ENCODE assay signal across 19 cellular contexts in genomic region chr4:179927473-179927872, GRCh38.
"Had no signal": no experiment of that assay in that cellular context is flagged by ENCODE, and none has a peak within 500 bp of the region (broad histone marks: within the 10 kb centered on the region; RNA-seq: fewer than 3 reads in every experiment).

No MANE protein-coding gene starts in this region.

- H3K9me3 ChIP-seq: ascending aorta, gastrocnemius medialis, neutrophil, sigmoid colon, spleen, thyroid gland had no signal

- H3K36me3 ChIP-seq: ascending aorta, gastrocnemius medialis, heart left ventricle, neutrophil, sigmoid colon, spleen, thyroid gland had no signal

- H3K27ac ChIP-seq: ascending aorta, coronary artery, gastrocnemius medialis, heart left ventricle, neutrophil, sigmoid colon, spleen, thyroid gland had no signal

- H3K27me3 ChIP-seq: ascending aorta, gastrocnemius medialis, heart left ventricle, neutrophil, sigmoid colon, spleen, thyroid gland had no signal

- DNase-seq: activated CD4-positive, alpha-beta T cell treated with anti-CD3 and anti-CD28 coated beads for 36 hours; activated CD4-positive, alpha-beta T cell treated with anti-CD3 and anti-CD28 coated beads, Interleukin-2, amount 50 U/mL, for 48 hours; activated gamma-delta T cell; effector CD4-positive, alpha-beta T cell; gastrocnemius medialis; heart left ventricle; kidney; sigmoid colon; spleen; stimulated activated CD8-positive, alpha-beta memory T cell treated with anti-CD3 and anti-CD28 coated beads, Interleukin-4, amount 100 ng/mL, for 48 hours; stimulated activated naive CD4-positive, alpha-beta T cell treated with Interleukin-2 at 50 U/mL for 16 hours; thyroid gland had no signal

- ATAC-seq: activated CD4-positive, alpha-beta T cell treated with anti-CD3 and anti-CD28 coated beads for 36 hours; gastrocnemius medialis; heart left ventricle; left lobe of liver; natural killer cell treated with Interleukin-12 subunit alpha and Interleukin-12 subunit beta and Interleukin-15 and Interleukin-18, amount 100 ng/mL, for 72 hours; WTC11 had no signal

- H3K4me3 ChIP-seq: ascending aorta, coronary artery, gastrocnemius medialis, heart left ventricle, lung, sigmoid colon, spleen, thyroid gland had no signal

- H3K4me1 ChIP-seq: ascending aorta, gastrocnemius medialis, heart left ventricle, sigmoid colon, spleen, thyroid gland had no signal
